ENCODE assay signal across 16 cellular contexts in the genomic region with DNA sequence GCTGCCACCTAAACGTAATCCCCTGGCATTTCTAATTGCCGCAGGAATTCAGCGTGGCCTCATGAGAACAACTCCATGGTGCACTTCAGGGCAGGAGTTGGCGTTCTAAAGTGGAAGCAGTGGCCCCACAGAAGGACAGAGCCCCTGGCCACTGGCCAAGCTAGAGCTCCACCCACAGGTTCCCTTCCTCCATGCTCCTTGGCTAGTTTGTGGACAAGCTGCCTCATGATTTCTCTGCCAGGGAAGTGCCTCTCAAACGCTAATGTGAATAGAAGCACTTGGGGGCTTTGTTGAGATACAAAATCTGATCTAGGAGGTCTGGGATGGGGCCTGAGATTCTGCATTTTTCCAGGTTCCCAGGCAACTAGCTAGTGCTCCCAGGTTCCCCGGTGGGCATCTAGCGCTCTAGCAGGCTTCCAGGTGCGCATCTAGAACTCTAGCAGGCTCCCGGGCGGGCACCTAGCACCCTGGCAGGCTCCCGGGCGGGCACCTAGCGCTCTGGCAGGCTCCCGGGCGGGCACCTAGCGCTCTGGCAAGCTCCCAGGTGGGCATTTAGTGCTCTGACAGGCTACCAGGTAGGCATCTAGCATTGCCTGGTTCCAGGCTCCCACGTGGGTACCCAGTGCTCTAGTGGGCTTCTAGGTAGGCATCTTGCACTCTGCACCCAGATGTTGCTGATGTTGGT.
A peak's percentile ranks its signal among the peaks of the same experiment; 100 is the strongest.
DNase-seq lines count a peak whose midpoint lies in the region; ATAC-seq and TF ChIP-seq lines count a peak whose summit lies in the region.
"Had no signal": no experiment of that assay in that cellular context is flagged by ENCODE, and none has a peak within 500 bp of the region (broad histone marks: within the 10 kb centered on the region; RNA-seq: fewer than 3 reads in every experiment).

No MANE protein-coding gene starts in this region.

- TF ChIP-seq CTCF in foreskin fibroblast (IDR thresholded peaks at IDR 0.05; ENCODE audit: low read depth, low read length) = no peak

- H3K14ac ChIP-seq in neuronal stem cell (ENCODE audit: low read length) = no peak overlapping the region

- no peak overlapping the region for H2AFZ ChIP-seq in neuronal stem cell (ENCODE audit: low read length)

- H3K9me3 Mint-ChIP-seq in natural killer cell treated with Interleukin-12 subunit alpha and Interleukin-12 subunit beta and Interleukin-15 and Interleukin-18, amount 100 ng/mL, for 72 hours = no peaks in the 10 kb centered on the region
- H3K9me3 Mint-ChIP-seq: activated T-cell treated with anti-CD3 and anti-CD28 coated beads, Interleukin-2, amount 50 U/mL, for 72 hours; mesothelial cell of epicardium; T-helper 1 cell treated with Interleukin-12 subunit alpha and Interleukin-12 subunit beta and Interleukin-4 antibody, amounts not matched to agents 30 μg/mL and 1 μg/mL, for 36 hours had no signal

- H2BK120ac ChIP-seq in neuronal stem cell (ENCODE audit: low read depth, low read length) = no peak overlapping the region

- H3K18ac ChIP-seq in neuronal stem cell (ENCODE audit: low read length) = peak overlapping the region; percentile 89

- peak overlapping the region; percentile 19 for H2AK5ac ChIP-seq in neuronal stem cell (ENCODE audit: low read depth, low read length)

- H2BK5ac ChIP-seq in neuronal stem cell (ENCODE audit: low read length) = no peak overlapping the region

- no peaks in the 10 kb centered on the region for H3K9me3 ChIP-seq in neuronal stem cell (replicated peaks in 1 of 2; ENCODE audit: control insufficient read depth in 2 of 2, insufficient read depth in 1 of 2, low read depth in 1 of 2, low read length in 2 of 2)
- H3K9me3 ChIP-seq: BLaER1 had no signal

- no peaks in the 10 kb centered on the region for H3K4me1 Mint-ChIP-seq in natural killer cell treated with Interleukin-12 subunit alpha and Interleukin-12 subunit beta and Interleukin-15 and Interleukin-18, amount 100 ng/mL, for 72 hours (ENCODE audit: low read depth in 2 of 2)

- H3K79me1 ChIP-seq in neuronal stem cell (ENCODE audit: low read depth, low read length) = no peaks in the 10 kb centered on the region

- H3K27ac ChIP-seq in neuronal stem cell (replicated peaks; ENCODE audit: low read length) = no peak overlapping the region
- H3K27ac ChIP-seq: BLaER1 had no signal

- H3K27ac Mint-ChIP-seq in natural killer cell treated with Interleukin-12 subunit alpha and Interleukin-12 subunit beta and Interleukin-15 and Interleukin-18, amount 100 ng/mL, for 72 hours = no peak overlapping the region
- H3K27ac Mint-ChIP-seq: activated T-cell treated with anti-CD3 and anti-CD28 coated beads, Interleukin-2, amount 50 U/mL, for 72 hours; mesothelial cell of epicardium; T-helper 1 cell treated with Interleukin-12 subunit alpha and Interleukin-12 subunit beta and Interleukin-4 antibody, amounts not matched to agents 30 μg/mL and 1 μg/mL, for 36 hours had no signal

- H3K9ac ChIP-seq in neuronal stem cell (ENCODE audit: low read depth, low read length, poor library complexity) = no peak overlapping the region
- H3K9ac ChIP-seq: BLaER1 had no signal

- peak overlapping the region; percentile 12 for H2BK12ac ChIP-seq in neuronal stem cell (ENCODE audit: low read length)

- H3K36me3 Mint-ChIP-seq in natural killer cell treated with Interleukin-12 subunit alpha and Interleukin-12 subunit beta and Interleukin-15 and Interleukin-18, amount 100 ng/mL, for 72 hours = no peaks in the 10 kb centered on the region
- H3K36me3 Mint-ChIP-seq: mesothelial cell of epicardium had no signal

- peak overlapping the region; percentile 80 for H3K23ac ChIP-seq in neuronal stem cell (ENCODE audit: low read depth, low read length, poor library complexity)

- no peak overlapping the region for H3K4ac ChIP-seq in neuronal stem cell (ENCODE audit: low read length)

- H2BK15ac ChIP-seq in neuronal stem cell (ENCODE audit: low read length) = peak overlapping the region; percentile 24

- no peaks in the 10 kb centered on the region for H3K36me3 ChIP-seq in neuronal stem cell (replicated peaks in 1 of 2; ENCODE audit: control insufficient read depth in 2 of 2, insufficient read depth in 2 of 2, low read length in 2 of 2)
- H3K36me3 ChIP-seq: BLaER1 had no signal

- H4K91ac ChIP-seq in neuronal stem cell (ENCODE audit: low read depth, low read length, poor library complexity) = no peak overlapping the region

- no peak overlapping the region for H3K4me2 ChIP-seq in neuronal stem cell (ENCODE audit: insufficient read depth, low read length, poor library complexity, severe bottlenecking)
- H3K4me2 ChIP-seq: BLaER1 had no signal

- whole genome bisulfite sequencing in neuronal stem cell (ENCODE audit: extremely low coverage in 2 of 2, insufficient read length in 2 of 2, insufficient replicate concordance in 1 of 2), 2 donors = no CpG with 5 or more reads among the region's 17 CpGs

- H4K8ac ChIP-seq in neuronal stem cell (ENCODE audit: low read depth, low read length) = peak overlapping the region; percentile 88

- no peak for ATAC-seq in HG02642 (IDR thresholded peaks at IDR 0.05; ENCODE audit: poor library complexity, unreplicated experiment)
- ATAC-seq in natural killer cell treated with Interleukin-12 subunit alpha and Interleukin-12 subunit beta and Interleukin-15 and Interleukin-18, amount 100 ng/mL, for 72 hours = no peak
- ATAC-seq: activated T-cell treated with anti-CD3 and anti-CD28 coated beads, Interleukin-2, amount 50 U/mL, for 72 hours; Panc1 had no signal

- no peak overlapping the region for H3K4me3 Mint-ChIP-seq in natural killer cell treated with Interleukin-12 subunit alpha and Interleukin-12 subunit beta and Interleukin-15 and Interleukin-18, amount 100 ng/mL, for 72 hours
- H3K4me3 Mint-ChIP-seq: activated T-cell treated with anti-CD3 and anti-CD28 coated beads, Interleukin-2, amount 50 U/mL, for 72 hours; mesothelial cell of epicardium; T-helper 1 cell treated with Interleukin-12 subunit alpha and Interleukin-12 subunit beta and Interleukin-4 antibody, amounts not matched to agents 30 μg/mL and 1 μg/mL, for 36 hours had no signal

- peaks cover 0 to 9% of the 10 kb centered on the region in 2 donors for H3K4me1 ChIP-seq in neuronal stem cell (ENCODE audit: control insufficient read depth in 2 of 2, insufficient read depth in 1 of 2, low read depth in 1 of 2, low read length in 2 of 2)
- H3K4me1 ChIP-seq: BLaER1 had no signal

- DNase-seq in DMS79 (lab: John Stamatoyannopoulos, UW) (peak; percentile 90), NCI-H446 treated with DMSO at 0.1 percent for 48 hours (lab: John Stamatoyannopoulos, UW) (peak; percentile 62), foreskin fibroblast (peak; percentile 26 to 38), neuronal stem cell (ENCODE audit: low spot score) (no peak)
- no peak for DNase-seq in activated CD8-positive, alpha-beta memory T cell treated with anti-CD3 and anti-CD28 coated beads, Interleukin-2, amount 50 U/mL, for 48 hours
- DNase-seq in natural killer cell treated with Interleukin-12 subunit alpha and Interleukin-12 subunit beta and Interleukin-15 and Interleukin-18, amount 100 ng/mL, for 72 hours (ENCODE audit: low spot score) = no peak
- no peak for DNase-seq in stimulated activated naive CD4-positive, alpha-beta T cell treated with Interleukin-2 at 50 U/mL for 16 hours (lab: John Stamatoyannopoulos, UW)
- DNase-seq: activated CD4-positive, alpha-beta T cell treated with anti-CD3 and anti-CD28 coated beads for 48 hours; activated T-cell treated with anti-CD3 and anti-CD28 coated beads, Interleukin-2, amount 50 U/mL, for 72 hours; dorsolateral prefrontal cortex; NCI-H510A treated with DMSO at 0.1 percent for 48 hours had no signal

- H3K27me3 ChIP-seq in neuronal stem cell (ENCODE audit: control insufficient read depth in 3 of 3, insufficient read depth in 3 of 3, low read depth in 1 of 3, low read length in 3 of 3) = no peaks in the 10 kb centered on the region
- H3K27me3 ChIP-seq: BLaER1, dorsolateral prefrontal cortex had no signal

- no peaks in the 10 kb centered on the region for H3K27me3 Mint-ChIP-seq in natural killer cell treated with Interleukin-12 subunit alpha and Interleukin-12 subunit beta and Interleukin-15 and Interleukin-18, amount 100 ng/mL, for 72 hours

- H3K4me3 ChIP-seq in foreskin fibroblast (ENCODE audit: low read depth in 1 of 2, low read length in 2 of 2) = no peak overlapping the region
- H3K4me3 ChIP-seq in neuronal stem cell (ENCODE audit: low read length in 2 of 2) = no peak overlapping the region
- H3K4me3 ChIP-seq: BLaER1, dorsolateral prefrontal cortex had no signal

Comparison
In these comparisons a context has a peak if more than half of its experiments do, and no peak if none do; other contexts are left out.
1. DNase-seq: peak in DMS79 (single experiment), NCI-H446 treated with DMSO at 0.1 percent for 48 hours (single experiment) and foreskin fibroblast (2 of 2); none in neuronal stem cell (single experiment), activated CD8-positive, alpha-beta memory T cell treated with anti-CD3 and anti-CD28 coated beads, Interleukin-2, amount 50 U/mL, for 48 hours (single experiment), natural killer cell treated with Interleukin-12 subunit alpha and Interleukin-12 subunit beta and Interleukin-15 and Interleukin-18, amount 100 ng/mL, for 72 hours (single experiment) and stimulated activated naive CD4-positive, alpha-beta T cell treated with Interleukin-2 at 50 U/mL for 16 hours (single experiment).